8 cellular contexts compared by ENCODE assay signal in the genomic region with DNA sequence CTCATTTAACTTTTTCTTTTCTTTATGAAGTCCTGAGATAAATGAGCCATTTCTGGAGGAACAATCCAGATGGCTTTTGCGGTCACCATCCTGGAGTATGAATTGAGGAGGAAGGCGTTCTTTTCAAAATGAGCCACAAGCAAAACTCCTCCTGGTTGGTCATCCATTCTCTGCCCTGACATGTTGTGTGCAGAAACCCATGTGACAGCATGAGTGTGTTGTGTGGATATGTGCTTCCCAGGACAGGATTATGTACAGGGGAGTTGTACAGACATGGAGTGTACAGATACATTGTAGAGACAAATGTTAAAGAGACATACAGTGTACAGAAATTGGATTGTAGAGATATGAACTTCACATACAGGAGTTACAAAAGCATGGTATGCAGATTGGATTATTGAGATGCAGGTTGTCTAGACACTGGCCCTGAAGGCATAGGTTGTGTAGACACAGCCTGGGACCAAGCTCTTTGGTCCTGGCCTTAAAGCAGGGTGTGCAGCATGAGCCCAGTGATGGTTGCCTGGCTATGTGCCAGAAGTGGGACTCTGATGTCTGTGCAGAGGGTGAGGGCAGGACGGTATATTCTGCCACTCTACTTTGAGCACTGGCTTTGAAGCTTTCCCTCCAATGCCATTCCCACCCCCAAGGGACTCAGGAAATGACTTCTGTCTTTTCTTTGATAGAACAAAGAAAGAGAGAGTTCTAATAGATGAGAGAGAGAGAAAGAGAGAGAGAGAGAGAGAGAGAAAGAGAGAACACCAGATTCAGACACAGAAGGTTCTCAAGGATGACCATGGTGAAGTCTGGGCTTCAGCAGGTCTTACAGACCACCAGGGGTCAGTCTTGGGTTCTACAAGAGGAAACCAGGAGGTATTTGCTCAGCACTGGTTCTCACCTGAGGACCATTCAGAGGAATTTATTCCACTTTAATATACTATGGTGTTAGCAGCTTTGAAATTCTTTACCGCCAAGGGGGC.
A peak's percentile ranks its signal among the peaks of the same experiment; 100 is the strongest.
DNase-seq lines count a peak whose midpoint lies in the region; ATAC-seq, FAIRE-seq and TF ChIP-seq lines count a peak whose summit lies in the region.

No MANE protein-coding gene starts in this region.

- H3K4me1 Mint-ChIP-seq in activated T-cell treated with anti-CD3 and anti-CD28 coated beads, Interleukin-2, amount 50 U/mL, for 24 hours (ENCODE audit: low read depth) = peaks cover 9% of the 10 kb centered on the region

- ATAC-seq in HG03354 (IDR thresholded peaks at IDR 0.05; ENCODE audit: poor library complexity, severe bottlenecking, unreplicated experiment) (peak; percentile 49), K562 (peak; percentile 92), HG03108 (IDR thresholded peaks at IDR 0.05; ENCODE audit: unreplicated experiment) (no peak)

- FAIRE-seq in K562 (lab: Jason Lieb, UNC) = peak; percentile 91

- H3K4me3 Mint-ChIP-seq in activated T-cell treated with anti-CD3 and anti-CD28 coated beads, Interleukin-2, amount 50 U/mL, for 24 hours = no peak overlapping the region

- H3K36me3 Mint-ChIP-seq in activated T-cell treated with anti-CD3 and anti-CD28 coated beads, Interleukin-2, amount 50 U/mL, for 24 hours (ENCODE audit: low read depth) = no peaks in the 10 kb centered on the region

- H3K9me1 ChIP-seq in K562 (ENCODE audit: control insufficient read depth, insufficient read depth, low read length) = peaks cover 2% of the 10 kb centered on the region

- intact Hi-C loops in K562 (cut with micrococcal nuclease) = loop anchor here (1.0 to 10.0 kb wide), 3 partner anchors 121 to 1008 kb away; no protein-coding TSS in a partner anchor

- H3K9me3 ChIP-seq in K562 (replicated peaks; ENCODE audit: control insufficient read depth, insufficient read depth, low read depth, low read length) = no peaks in the 10 kb centered on the region

- H3K4me3 ChIP-seq in K562 = no peak overlapping the region

- no peak for TF ChIP-seq EP300 in K562 (IDR thresholded peaks at IDR 0.05; ENCODE audit: low read length)

- no TSS peak for BruUV-seq in K562 (replicated peaks; lab: Mats Ljungman, UMichigan)

- H3K9me3 Mint-ChIP-seq in activated T-cell treated with anti-CD3 and anti-CD28 coated beads, Interleukin-2, amount 50 U/mL, for 24 hours = no peaks in the 10 kb centered on the region

- no peak overlapping the region for H3K27ac ChIP-seq in K562 (ENCODE audit: extremely low read depth, low read depth, low read length)

- in situ Hi-C loops in K562 (cut with MboI) = no loop called here

- peak; percentile 46 to 80; a peak in 3 of 4 replicates for TF ChIP-seq RAD21 in K562 (CRISPR knock-in tag; conservative IDR thresholded peaks at IDR 0.05 in 1 of 2, IDR thresholded peaks at IDR 0.05 in 1 of 2)

- H3K27ac Mint-ChIP-seq in activated T-cell treated with anti-CD3 and anti-CD28 coated beads, Interleukin-2, amount 50 U/mL, for 24 hours = no peak overlapping the region

- no peak overlapping the region for H3K9ac ChIP-seq in K562 (ENCODE audit: insufficient read depth in 1 of 2, low read depth in 2 of 2, low read length in 2 of 2)

- no peak overlapping the region for H3K4me2 ChIP-seq in K562 (ENCODE audit: insufficient read depth, low read length)

- no peak for TF ChIP-seq POLR2A in K562 (conservative IDR thresholded peaks at IDR 0.05)

- H3K4me1 ChIP-seq in K562 (replicated peaks in 1 of 2; ENCODE audit: control insufficient read depth in 2 of 2, insufficient read depth in 2 of 2, low read length in 2 of 2) = no peaks in the 10 kb centered on the region

- H2AFZ ChIP-seq in K562 (ENCODE audit: low read depth, low read length) = no peak overlapping the region

- POLR2A ChIA-PET in K562 (lab: Yijun Ruan, JAX) = no interaction called here

- CTCF ChIA-PET in K562 (lab: Yijun Ruan, JAX; ENCODE audit: low intra/inter-chr PET ratio) = interaction anchor here (0.8 to 2.2 kb wide), 4 partner anchors 229 to 751 kb away, joined by 3 to 11 read pairs (median 4); no protein-coding TSS in a partner anchor

- no peaks in the 10 kb centered on the region for H4K20me1 ChIP-seq in K562 (replicated peaks; ENCODE audit: control insufficient read depth, insufficient read depth, low read length)

- peaks cover 5 to 30% of the 10 kb centered on the region in 2 experiments for H3K27me3 ChIP-seq in K562 (ENCODE audit: control insufficient read depth in 2 of 2, insufficient read depth in 2 of 2, low read length in 2 of 2)

- TF ChIP-seq CTCF in K562 (IDR thresholded peaks at IDR 0.05 in 2 of 3, conservative IDR thresholded peaks at IDR 0.05 in 1 of 3; ENCODE audit: insufficient read depth in 2 of 3, low read depth in 1 of 3, low read length in 3 of 3) = peak; percentile 65 to 77 (median 72)

- H3K79me2 ChIP-seq in K562 (ENCODE audit: control insufficient read depth, insufficient read depth, low read length) = no peaks in the 10 kb centered on the region

- H3K27me3 Mint-ChIP-seq in activated T-cell treated with anti-CD3 and anti-CD28 coated beads, Interleukin-2, amount 50 U/mL, for 24 hours = no peaks in the 10 kb centered on the region

- DNase-seq in activated T-cell treated with anti-CD3 and anti-CD28 coated beads for 1 hour (ENCODE audit: low read depth) (peak; percentile 16), NCI-H774 (lab: John Stamatoyannopoulos, UW) (peak; percentile 53), K562 (ENCODE audit: extremely low read depth in 1 of 4, low spot score in 3 of 4) (peak; percentile 38 to 69 (median 41)), iPS-NIHi11 (ENCODE audit: low spot score) (peak; percentile 68), smooth muscle cell of the brain vasculature (ENCODE audit: low read depth, low spot score) (peak; percentile 7)
- no peak for DNase-seq in activated T-cell treated with anti-CD3 and anti-CD28 coated beads, Interleukin-2, amount 50 U/mL, for 24 hours

- 0% methylated on average over 4 of the region's 4 CpGs for WGBS in K562 (ENCODE audit: insufficient coverage, low coverage, missing lambda C conversion rate)

- H3K36me3 ChIP-seq in K562 (ENCODE audit: control insufficient read depth, insufficient read depth, low read length) = no peaks in the 10 kb centered on the region

TF ChIP-seq in K562, 482 proteins besides CTCF, POLR2A, EP300 and RAD21:
- TF ChIP-seq NFIC (IDR thresholded peaks at IDR 0.05) (peak; percentile 56), SMC3 (conservative IDR thresholded peaks at IDR 0.05; ENCODE audit: insufficient read depth, low read depth, low read length) (peak; percentile 66), ZBTB26 (CRISPR knock-in tag; IDR thresholded peaks at IDR 0.05) (no peak), MCM2 (IDR thresholded peaks at IDR 0.05; ENCODE audit: low read depth) (no peak), ZBTB1 (CRISPR knock-in tag; IDR thresholded peaks at IDR 0.05; ENCODE audit: borderline replicate concordance, low read depth) (no peak), EHMT2 (IDR thresholded peaks at IDR 0.05) (peak; percentile 63)
- TF ChIP-seq, protein P1, sequence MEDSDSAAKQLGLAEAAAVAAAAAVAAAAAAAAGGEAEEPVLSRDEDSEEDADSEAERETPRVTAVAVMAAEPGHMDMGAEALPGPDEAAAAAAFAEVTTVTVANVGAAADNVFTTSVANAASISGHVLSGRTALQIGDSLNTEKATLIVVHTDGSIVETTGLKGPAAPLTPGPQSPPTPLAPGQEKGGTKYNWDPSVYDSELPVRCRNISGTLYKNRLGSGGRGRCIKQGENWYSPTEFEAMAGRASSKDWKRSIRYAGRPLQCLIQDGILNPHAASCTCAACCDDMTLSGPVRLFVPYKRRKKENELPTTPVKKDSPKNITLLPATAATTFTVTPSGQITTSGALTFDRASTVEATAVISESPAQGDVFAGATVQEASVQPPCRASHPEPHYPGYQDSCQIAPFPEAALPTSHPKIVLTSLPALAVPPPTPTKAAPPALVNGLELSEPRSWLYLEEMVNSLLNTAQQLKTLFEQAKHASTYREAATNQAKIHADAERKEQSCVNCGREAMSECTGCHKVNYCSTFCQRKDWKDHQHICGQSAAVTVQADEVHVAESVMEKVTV (CRISPR knock-in tag; IDR thresholded peaks at IDR 0.05) = 0 out of 2 replicates have a peak, but pooled peaks have one; percentile 10
